ENCODE assay signal across 35 cellular contexts in the genomic region with DNA sequence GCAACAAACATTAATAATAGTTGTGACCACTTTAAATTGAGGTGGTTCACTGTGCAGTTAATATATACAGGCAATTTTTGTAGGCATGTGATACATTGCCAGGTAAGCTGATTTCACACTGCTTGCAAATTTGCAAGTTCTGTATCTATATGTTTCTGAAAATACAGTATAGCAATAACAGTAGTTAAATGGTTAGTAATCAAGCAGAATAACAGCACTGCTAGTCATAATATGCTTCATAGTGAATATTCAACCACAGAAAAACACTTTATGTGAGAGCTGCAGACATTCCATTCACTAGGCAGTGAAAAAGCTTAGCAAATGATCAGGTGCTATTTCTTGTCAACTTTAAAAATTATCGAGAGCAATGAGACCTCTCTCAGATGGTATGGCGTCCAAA. TPM values are rescaled to one million over a fixed set of nuclear protein-coding genes. Genes with fewer than 3 reads are reported as not detected.
"Had no signal": no experiment of that assay in that cellular context is flagged by ENCODE, and none has a peak within 500 bp of the region (broad histone marks: within the 10 kb centered on the region; RNA-seq: fewer than 3 reads in every experiment).

No MANE protein-coding gene starts in this region.

- H3K4me3 Mint-ChIP-seq: activated B cell treated with CpG ODN at 0.5 μM for 24 hours; activated CD4-positive, alpha-beta memory T cell treated with anti-CD3 and anti-CD28 coated beads for 36 hours; activated CD4-positive, alpha-beta T cell treated with anti-CD3 and anti-CD28 coated beads, Interleukin-2, amount 10 ng/mL, durations not matched to agents 7 days and 5 days; activated CD8-positive, alpha-beta T cell treated with anti-CD3 and anti-CD28 coated beads for 36 hours; activated naive CD4-positive, alpha-beta T cell treated with anti-CD3 and anti-CD28 coated beads, Interleukin-2, amount 10 ng/mL, durations not matched to agents 7 days and 5 days; activated naive CD4-positive, alpha-beta T cell treated with anti-CD3 and anti-CD28 coated beads, Interleukin-2, amount 50 U/mL, for 24 hours; activated naive CD8-positive, alpha-beta T cell; activated naive CD8-positive, alpha-beta T cell treated with anti-CD3 and anti-CD28 coated beads, Interleukin-2, amount 10 ng/mL, durations not matched to agents 7 days and 5 days; activated naive CD8-positive, alpha-beta T cell treated with anti-CD3 and anti-CD28 coated beads, Interleukin-2, amount 50 U/mL, for 24 hours; activated T-cell treated with anti-CD3 and anti-CD28 coated beads, Interleukin-2, amount 50 U/mL, for 4 hours; activated T-cell treated with anti-CD3 and anti-CD28 coated beads, Interleukin-2, amount 50 U/mL, for 72 hours; activated T-helper 1 cell treated with anti-CD3 and anti-CD28 coated beads, Interleukin-12 subunit alpha, Interleukin-12 subunit beta, Interleukin-2, Interleukin-4 antibody, amounts not matched to agents 30 ng/mL and 10 ng/mL and 1 ng/mL, durations not matched to agents 14 hours and 24 hours and 36 hours; brain; central memory CD8-positive, alpha-beta T cell; T-helper 1 cell treated with Interleukin-12 subunit alpha and Interleukin-12 subunit beta and Interleukin-4 antibody, amounts not matched to agents 30 μg/mL and 1 μg/mL, for 36 hours; T-helper 2 cell treated with Interferon-gamma antibody and Interleukin-4, amounts not matched to agents 5 μg/mL and 100 μg/mL, for 36 hours had no signal

- ATAC-seq: activated CD8-positive, alpha-beta T cell treated with anti-CD3 and anti-CD28 coated beads for 36 hours; activated naive CD8-positive, alpha-beta T cell treated with anti-CD3 and anti-CD28 coated beads, Interleukin-2, amount 50 U/mL, for 24 hours had no signal

- H3K27ac ChIP-seq: ascending aorta, cardiac muscle cell, VCaP had no signal

- H3K36me3 Mint-ChIP-seq: activated naive CD4-positive, alpha-beta T cell treated with anti-CD3 and anti-CD28 coated beads, Interleukin-2, amount 10 ng/mL, durations not matched to agents 7 days and 5 days; activated naive CD4-positive, alpha-beta T cell treated with anti-CD3 and anti-CD28 coated beads, Interleukin-2, amount 50 U/mL, for 24 hours; activated naive CD8-positive, alpha-beta T cell; activated naive CD8-positive, alpha-beta T cell treated with anti-CD3 and anti-CD28 coated beads, Interleukin-2, amount 10 ng/mL, durations not matched to agents 7 days and 5 days; brain had no signal

- H3K9me3 ChIP-seq: ascending aorta had no signal

- H3K36me3 ChIP-seq: ascending aorta, cardiac muscle cell had no signal

- H3K9me3 Mint-ChIP-seq: activated B cell treated with CpG ODN at 0.5 μM for 24 hours; activated CD4-positive, alpha-beta memory T cell treated with anti-CD3 and anti-CD28 coated beads for 36 hours; activated CD4-positive, alpha-beta T cell treated with anti-CD3 and anti-CD28 coated beads, Interleukin-2, amount 10 ng/mL, durations not matched to agents 7 days and 5 days; activated CD8-positive, alpha-beta T cell treated with anti-CD3 and anti-CD28 coated beads for 36 hours; activated naive CD4-positive, alpha-beta T cell treated with anti-CD3 and anti-CD28 coated beads, Interleukin-2, amount 10 ng/mL, durations not matched to agents 7 days and 5 days; activated naive CD4-positive, alpha-beta T cell treated with anti-CD3 and anti-CD28 coated beads, Interleukin-2, amount 50 U/mL, for 24 hours; activated naive CD8-positive, alpha-beta T cell treated with anti-CD3 and anti-CD28 coated beads, Interleukin-2, amount 10 ng/mL, durations not matched to agents 7 days and 5 days; activated naive CD8-positive, alpha-beta T cell treated with anti-CD3 and anti-CD28 coated beads, Interleukin-2, amount 50 U/mL, for 24 hours; activated T-cell treated with anti-CD3 and anti-CD28 coated beads, Interleukin-2, amount 50 U/mL, for 4 hours; activated T-cell treated with anti-CD3 and anti-CD28 coated beads, Interleukin-2, amount 50 U/mL, for 72 hours; activated T-helper 1 cell treated with anti-CD3 and anti-CD28 coated beads, Interleukin-12 subunit alpha, Interleukin-12 subunit beta, Interleukin-2, Interleukin-4 antibody, amounts not matched to agents 30 ng/mL and 10 ng/mL and 1 ng/mL, durations not matched to agents 14 hours and 24 hours and 36 hours; activated T-helper 2 cell treated with anti-CD3 and anti-CD28 coated beads, Interferon-gamma antibody, Interleukin-2, Interleukin-4, amounts not matched to agents 10 μg/mL and 5 μg/mL and 100 μg/mL, durations not matched to agents 14 hours and 24 hours and 36 hours; brain; central memory CD8-positive, alpha-beta T cell; T-helper 1 cell treated with Interleukin-12 subunit alpha and Interleukin-12 subunit beta and Interleukin-4 antibody, amounts not matched to agents 30 μg/mL and 1 μg/mL, for 36 hours; T-helper 2 cell treated with Interferon-gamma antibody and Interleukin-4, amounts not matched to agents 5 μg/mL and 100 μg/mL, for 36 hours had no signal

- DNase-seq: activated B cell treated with CpG ODN at 0.5 μM for 24 hours; activated CD4-positive, alpha-beta memory T cell treated with anti-CD3 and anti-CD28 coated beads for 36 hours; activated CD4-positive, alpha-beta T cell treated with anti-CD3 and anti-CD28 coated beads for 48 hours; activated CD4-positive, alpha-beta T cell treated with anti-CD3 and anti-CD28 coated beads, Interleukin-2, amount 10 ng/mL, durations not matched to agents 7 days and 5 days; activated CD4-positive, CD25-positive, alpha-beta regulatory T cell treated with anti-CD3 and anti-CD28 coated beads, Interleukin-2, amount 50 U/mL, for 72 hours; activated CD8-positive, alpha-beta memory T cell treated with anti-CD3 and anti-CD28 coated beads, Interleukin-2, amount 50 U/mL, for 4 hours; activated CD8-positive, alpha-beta T cell treated with anti-CD3 and anti-CD28 coated beads for 36 hours; activated effector memory CD4-positive, alpha-beta T cell treated with Interleukin-2 at 50 U/mL for 16 hours; activated gamma-delta T cell; activated naive CD4-positive, alpha-beta T cell treated with anti-CD3 and anti-CD28 coated beads, Interleukin-2, amount 10 ng/mL, durations not matched to agents 7 days and 5 days; activated naive CD4-positive, alpha-beta T cell treated with Interleukin-2 at 50 U/mL for 16 hours; activated naive CD8-positive, alpha-beta T cell treated with anti-CD3 and anti-CD28 coated beads, Interleukin-2, amount 10 ng/mL, durations not matched to agents 7 days and 5 days; activated naive CD8-positive, alpha-beta T cell treated with anti-CD3 and anti-CD28 coated beads, Interleukin-2, amount 50 U/mL, for 24 hours; activated T-cell treated with anti-CD3 and anti-CD28 coated beads for 4 hours; activated T-cell treated with anti-CD3 and anti-CD28 coated beads, Interleukin-2, amount 50 U/mL, for 1 hour; activated T-cell treated with anti-CD3 and anti-CD28 coated beads, Interleukin-2, amount 50 U/mL, for 4 hours; activated T-cell treated with anti-CD3 and anti-CD28 coated beads, Interleukin-2, amount 50 U/mL, for 72 hours; amygdala; anterior cingulate cortex; caudate nucleus; cerebellar nuclear complex; T-helper 1 cell; T-helper 2 cell; T-helper 9 cell had no signal

- H3K4me3 ChIP-seq: ascending aorta, cardiac muscle cell had no signal

- H3K27ac Mint-ChIP-seq: activated B cell treated with CpG ODN at 0.5 μM for 24 hours; activated CD4-positive, alpha-beta memory T cell treated with anti-CD3 and anti-CD28 coated beads for 36 hours; activated CD4-positive, alpha-beta T cell treated with anti-CD3 and anti-CD28 coated beads, Interleukin-2, amount 10 ng/mL, durations not matched to agents 7 days and 5 days; activated CD8-positive, alpha-beta T cell treated with anti-CD3 and anti-CD28 coated beads for 36 hours; activated naive CD4-positive, alpha-beta T cell treated with anti-CD3 and anti-CD28 coated beads, Interleukin-2, amount 10 ng/mL, durations not matched to agents 7 days and 5 days; activated naive CD4-positive, alpha-beta T cell treated with anti-CD3 and anti-CD28 coated beads, Interleukin-2, amount 50 U/mL, for 24 hours; activated naive CD8-positive, alpha-beta T cell; activated naive CD8-positive, alpha-beta T cell treated with anti-CD3 and anti-CD28 coated beads, Interleukin-2, amount 10 ng/mL, durations not matched to agents 7 days and 5 days; activated naive CD8-positive, alpha-beta T cell treated with anti-CD3 and anti-CD28 coated beads, Interleukin-2, amount 50 U/mL, for 24 hours; activated T-cell treated with anti-CD3 and anti-CD28 coated beads, Interleukin-2, amount 50 U/mL, for 72 hours; activated T-helper 1 cell treated with anti-CD3 and anti-CD28 coated beads, Interleukin-12 subunit alpha, Interleukin-12 subunit beta, Interleukin-2, Interleukin-4 antibody, amounts not matched to agents 30 ng/mL and 10 ng/mL and 1 ng/mL, durations not matched to agents 14 hours and 24 hours and 36 hours; activated T-helper 2 cell treated with anti-CD3 and anti-CD28 coated beads, Interferon-gamma antibody, Interleukin-2, Interleukin-4, amounts not matched to agents 10 μg/mL and 5 μg/mL and 100 μg/mL, durations not matched to agents 14 hours and 24 hours and 36 hours; brain; T-helper 1 cell treated with Interleukin-12 subunit alpha and Interleukin-12 subunit beta and Interleukin-4 antibody, amounts not matched to agents 30 μg/mL and 1 μg/mL, for 36 hours; T-helper 2 cell treated with Interferon-gamma antibody and Interleukin-4, amounts not matched to agents 5 μg/mL and 100 μg/mL, for 36 hours had no signal

- H3K27me3 ChIP-seq: ascending aorta had no signal

- H3K4me1 Mint-ChIP-seq: activated B cell treated with CpG ODN at 0.5 μM for 24 hours; activated naive CD4-positive, alpha-beta T cell treated with anti-CD3 and anti-CD28 coated beads, Interleukin-2, amount 50 U/mL, for 24 hours; central memory CD8-positive, alpha-beta T cell had no signal

RNA-seq across cellular contexts. Expression of gene SLC26A4, which starts 28.9 kb away (rescaled TPM):
- polyA plus RNA-seq: cardiac muscle cell had no signal
